Comparison of ENCODE assay signal across 18 cellular contexts in the genomic region with DNA sequence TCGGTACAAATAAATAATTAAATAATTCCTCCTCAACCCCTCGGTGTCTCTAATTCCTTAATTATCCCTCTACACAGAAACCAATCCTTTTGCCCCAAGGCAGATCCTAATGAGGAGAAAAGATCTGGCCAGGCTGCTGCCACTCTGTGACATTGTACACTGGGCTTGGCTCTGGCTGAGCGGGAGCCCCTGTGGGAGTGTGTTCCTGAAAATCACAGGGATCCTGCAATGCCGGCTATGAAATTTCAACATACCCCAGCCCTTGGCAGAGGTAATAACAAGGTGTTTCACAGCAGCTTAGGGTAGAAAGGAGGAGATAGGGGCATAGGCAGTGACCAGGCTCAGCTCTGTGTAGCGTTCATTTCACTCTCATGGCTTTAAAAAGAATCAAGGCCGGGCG.
"Had no signal": no experiment of that assay in that cellular context is flagged by ENCODE, and none has a peak within 500 bp of the region (broad histone marks: within the 10 kb centered on the region; RNA-seq: fewer than 3 reads in every experiment).

No MANE protein-coding gene starts in this region.

- ATAC-seq: activated T-cell treated with anti-CD3 and anti-CD28 coated beads, Interleukin-2, amount 50 U/mL, for 72 hours; heart left ventricle; naive thymus-derived CD8-positive, alpha-beta T cell; stimulated activated naive B cell treated with anti-CD40 and anti-IgM and Interleukin-4, amounts not matched to agents 10 μg/mL and 1 μg/mL and 100 μg/mL, for 72 hours; T-helper 17 cell had no signal

- H3K27me3 ChIP-seq: brain microvascular endothelial cell, heart left ventricle, ovary, tibial artery, uterus had no signal

- DNase-seq: activated CD4-positive, alpha-beta T cell treated with anti-CD3 and anti-CD28 coated beads, Interleukin-2, amount 10 ng/mL, durations not matched to agents 24 days and 14 days; activated CD4-positive, CD25-positive, alpha-beta regulatory T cell; activated CD8-positive, alpha-beta memory T cell treated with anti-CD3 and anti-CD28 coated beads, Interleukin-2, amount 50 U/mL, for 48 hours; activated naive CD8-positive, alpha-beta T cell treated with anti-CD3 and anti-CD28 coated beads for 36 hours; activated T-cell treated with anti-CD3 and anti-CD28 coated beads, Interleukin-2, amount 50 U/mL, for 72 hours; amygdala; brain microvascular endothelial cell; effector memory CD4-positive, alpha-beta T cell; heart left ventricle; left cardiac atrium; naive thymus-derived CD8-positive, alpha-beta T cell; ovary; stimulated activated CD4-positive, alpha-beta T cell treated with anti-CD3 and anti-CD28 coated beads, Interleukin-2, amount 100 ng/mL, for 48 hours; stimulated activated naive B cell treated with anti-CD40 and anti-IgM and Interleukin-4, amounts not matched to agents 10 μg/mL and 1 μg/mL and 100 μg/mL, for 72 hours; T-helper 17 cell; tibial artery; uterus had no signal

- H3K4me1 ChIP-seq: tibial artery, uterus had no signal

- H3K36me3 ChIP-seq: ovary, uterus had no signal

- H3K9me3 ChIP-seq: tibial artery, uterus had no signal

- H3K4me3 ChIP-seq: heart left ventricle, ovary, tibial artery, uterus had no signal

- H3K27ac ChIP-seq: brain microvascular endothelial cell, epithelial cell of prostate, heart left ventricle, ovary, tibial artery, uterus had no signal
